In genomic region chr5:113043491-113043931, GRCh38 we compare ENCODE assay signal across 9 cellular contexts.
DNase-seq lines count a peak whose midpoint lies in the region; ATAC-seq, FAIRE-seq and TF ChIP-seq lines count a peak whose summit lies in the region.
"Had no signal": no experiment of that assay in that cellular context is flagged by ENCODE, and none has a peak within 500 bp of the region (broad histone marks: within the 10 kb centered on the region; RNA-seq: fewer than 3 reads in every experiment).

No MANE protein-coding gene starts in this region.

- DNase-seq in NCI-H446 treated with DMSO at 0.1 percent for 48 hours (lab: John Stamatoyannopoulos, UW) = peak; percentile 84
- DNase-seq in endothelial cell (ENCODE audit: low spot score) = peak; percentile 46
- DNase-seq in pancreas = peak in 1 of 6 donors; percentile 66
- DNase-seq in occipital lobe (lab: John Stamatoyannopoulos, UW) = no peak
- no peak for DNase-seq in NCI-H2029 treated with DMSO at 0.1 percent for 48 hours (lab: John Stamatoyannopoulos, UW)

- no peaks in the 10 kb centered on the region for H3K9me2 ChIP-seq in DOHH2 (replicated peaks; ENCODE audit: control insufficient read depth, low read length)

- no peaks in the 10 kb centered on the region for H3F3A ChIP-seq in DOHH2 (ENCODE audit: control insufficient read depth, insufficient read depth)

- no peaks in the 10 kb centered on the region for H3K9me3 ChIP-seq in DOHH2 (ENCODE audit: control insufficient read depth, insufficient read depth, low read length)
- no peaks in the 10 kb centered on the region for H3K9me3 ChIP-seq in pancreas
- H3K9me3 ChIP-seq: tibial nerve had no signal

- H3K4me1 ChIP-seq in DOHH2 (ENCODE audit: control insufficient read depth, low read length) = peaks cover 15% of the 10 kb centered on the region
- H3K4me1 ChIP-seq in pancreas = no peaks in the 10 kb centered on the region

- TF ChIP-seq CTCF in DOHH2 (IDR thresholded peaks at IDR 0.05; ENCODE audit: low read depth, low read length, poor library complexity, severe bottlenecking) = peak; percentile 28
- no peak for TF ChIP-seq CTCF in endothelial cell (IDR thresholded peaks at IDR 0.05; ENCODE audit: unreplicated experiment)
- no peak for TF ChIP-seq CTCF in pancreas (IDR thresholded peaks at IDR 0.05)

- H3K27me3 ChIP-seq in DOHH2 (ENCODE audit: control insufficient read depth, low read length) (peaks cover 4% of the 10 kb centered on the region; the same call in 1 of the 2 replicates), pancreas (no peaks in the 10 kb centered on the region)
- H3K27me3 ChIP-seq: tibial nerve had no signal

- peaks cover 11% of the 10 kb centered on the region for H3K36me3 Mint-ChIP-seq in endothelial cell (ENCODE audit: low read depth, unreplicated experiment)

- ATAC-seq in pancreas (peak in 3 of 4 donors; percentile 34 to 75 (median 67)), GM21526 (IDR thresholded peaks at IDR 0.05; ENCODE audit: low FRiP score, unreplicated experiment) (no peak), HG03280 (IDR thresholded peaks at IDR 0.05; ENCODE audit: unreplicated experiment) (no peak)

- H3K27me3 Mint-ChIP-seq in endothelial cell (ENCODE audit: unreplicated experiment) = no peaks in the 10 kb centered on the region

- H3K36me3 ChIP-seq in DOHH2 (ENCODE audit: control insufficient read depth, low read length) (no peaks in the 10 kb centered on the region), pancreas (no peaks in the 10 kb centered on the region)

- no peak for FAIRE-seq in pancreas (lab: Jason Lieb, UNC)

- H3K4me1 Mint-ChIP-seq in endothelial cell (ENCODE audit: unreplicated experiment) = peaks cover 8% of the 10 kb centered on the region

- no peak overlapping the region for H3K4me2 ChIP-seq in DOHH2 (ENCODE audit: low read length)

- 71 to 73% methylated on average over 16 of the region's 16 CpGs for WGBS in pancreas, 2 donors

- intact Hi-C loops in pancreas (cut with DNase I) = no loop called here

- H4K20me1 ChIP-seq in DOHH2 (ENCODE audit: control insufficient read depth, insufficient read depth, low read depth, low read length) = no peaks in the 10 kb centered on the region

- no peaks in the 10 kb centered on the region for H3K9me3 Mint-ChIP-seq in endothelial cell (ENCODE audit: unreplicated experiment)

- H3K79me2 ChIP-seq in DOHH2 (ENCODE audit: control insufficient read depth, low read length) = no peaks in the 10 kb centered on the region

- H3K27ac ChIP-seq in DOHH2 (ENCODE audit: low read depth, low read length) (no peak overlapping the region), pancreas (no peak overlapping the region)

- no peak overlapping the region for H3K27ac Mint-ChIP-seq in endothelial cell (ENCODE audit: unreplicated experiment)

- no peak overlapping the region for H3K4me3 Mint-ChIP-seq in endothelial cell (ENCODE audit: unreplicated experiment)

- H3K4me3 ChIP-seq in DOHH2 (ENCODE audit: low read length) = no peak overlapping the region
- no peak overlapping the region for H3K4me3 ChIP-seq in pancreas
- H3K4me3 ChIP-seq: tibial nerve had no signal

Comparison
In these comparisons a context has a peak if more than half of its experiments do, and no peak if none do; other contexts are left out.
1. DNase-seq: peak in NCI-H446 treated with DMSO at 0.1 percent for 48 hours (single experiment) and endothelial cell (single experiment); none in occipital lobe (single experiment) and NCI-H2029 treated with DMSO at 0.1 percent for 48 hours (single experiment).
2. ATAC-seq: peak in pancreas (3 of 4); none in GM21526 (single experiment) and HG03280 (single experiment).